ENCODE assay signal across 32 cellular contexts in the genomic region with DNA sequence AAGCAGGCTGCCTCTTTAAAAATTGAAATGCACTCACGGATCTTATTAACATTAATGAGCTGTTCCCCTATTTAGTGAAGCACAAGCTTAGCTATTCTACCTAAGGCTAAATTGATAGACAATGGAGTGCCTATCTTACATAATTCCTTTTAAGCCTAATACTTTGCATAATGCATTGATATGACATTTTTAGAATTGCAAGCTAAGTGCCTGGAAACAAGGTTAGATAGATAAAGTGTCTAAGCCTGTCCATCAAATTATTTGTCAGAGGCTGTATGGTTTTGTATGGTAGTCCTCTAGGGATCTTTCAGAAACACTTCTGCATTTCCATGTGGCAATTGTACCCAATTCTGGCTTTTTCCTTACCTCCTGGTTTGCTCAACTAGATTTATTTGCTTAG.
"Had no signal": no experiment of that assay in that cellular context is flagged by ENCODE, and none has a peak within 500 bp of the region (broad histone marks: within the 10 kb centered on the region; RNA-seq: fewer than 3 reads in every experiment).

No MANE protein-coding gene starts in this region.

- H3K9me3 ChIP-seq: MG63, Peyer's patch, SJSA1 had no signal

- H3K27me3 ChIP-seq: MG63, Peyer's patch, SJSA1 had no signal

- H3K27ac ChIP-seq: Peyer's patch, SJSA1, WERI-Rb-1 had no signal

- DNase-seq: activated CD4-positive, alpha-beta T cell treated with anti-CD3 and anti-CD28 coated beads for 1 hour; activated CD4-positive, alpha-beta T cell treated with anti-CD3 and anti-CD28 coated beads for 48 hours; activated CD4-positive, CD25-positive, alpha-beta regulatory T cell; activated CD8-positive, alpha-beta T cell treated with anti-CD3 and anti-CD28 coated beads for 36 hours; activated effector memory CD4-positive, alpha-beta T cell treated with anti-CD3 and anti-CD28 coated beads, Interleukin-2, amount 50 U/mL, for 16 hours; activated naive CD4-positive, alpha-beta T cell; activated naive CD4-positive, alpha-beta T cell treated with anti-CD3 and anti-CD28 coated beads, Interleukin-2, amount 50 U/mL, for 16 hours; activated naive CD8-positive, alpha-beta T cell treated with anti-CD3 and anti-CD28 coated beads for 36 hours; activated T-cell treated with anti-CD3 and anti-CD28 coated beads, Interleukin-2, amount 50 U/mL, for 1 hour; activated T-cell treated with anti-CD3 and anti-CD28 coated beads, Interleukin-2, amount 50 U/mL, for 72 hours; amniotic stem cell; aorta; MG63; NCI-H1092 treated with DMSO at 0.1 percent for 48 hours; NCI-H1417; NCI-H146; NCI-H187; NCI-H2029 treated with DMSO at 0.1 percent for 48 hours; NCI-H2107; NCI-H2171; NCI-H446; NCI-H510A treated with DMSO at 0.1 percent for 48 hours; NK-92 treated with Interleukin-12 subunit alpha and Interleukin-12 subunit beta, amount 100 ng/mL, for 24 hours; PC-3; Peyer's patch; RPMI8226; SHP77 treated with DMSO at 0.1 percent for 48 hours; T1000; WERI-Rb-1 had no signal

- H3K4me3 ChIP-seq: K562, MG63, Peyer's patch, SJSA1 had no signal

- ATAC-seq: activated CD8-positive, alpha-beta T cell treated with anti-CD3 and anti-CD28 coated beads for 36 hours; activated T-cell treated with anti-CD3 and anti-CD28 coated beads, Interleukin-2, amount 50 U/mL, for 72 hours; activated T-helper 17 cell treated with anti-CD3 and anti-CD28 coated beads, Interleukin-2, amount 50 U/mL, for 72 hours; K562; PC-3 had no signal

- H3K4me1 ChIP-seq: Peyer's patch, SJSA1 had no signal
